In the genomic region with DNA sequence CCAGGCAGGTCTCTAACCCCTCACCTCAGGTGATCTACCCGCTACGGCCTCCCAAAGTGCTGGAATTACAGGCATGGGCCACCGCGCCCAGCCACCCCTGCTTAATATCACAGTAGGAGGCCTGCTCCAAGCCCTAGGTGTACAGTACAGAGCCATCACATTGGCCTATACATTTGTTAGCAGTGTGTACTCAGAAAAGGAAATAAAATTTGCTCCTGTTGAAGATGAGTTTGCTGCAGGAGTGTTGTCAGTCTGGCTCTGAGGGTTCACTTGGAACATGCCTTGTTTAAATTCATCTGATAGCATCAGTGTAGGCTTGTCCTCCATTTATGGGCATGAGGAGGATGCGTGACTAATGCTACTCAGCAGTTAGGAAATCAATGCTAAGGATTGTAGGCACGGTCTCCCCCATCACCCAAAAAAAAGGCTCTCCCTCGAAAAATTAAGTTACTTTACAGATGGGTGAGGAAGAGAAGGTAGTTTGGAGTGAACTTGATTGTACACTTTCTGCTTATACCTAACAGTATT, we compare ENCODE assay signal across 12 cellular contexts. TPM values are rescaled to one million over a fixed set of nuclear protein-coding genes. Genes with fewer than 3 reads are reported as not detected.
DNase-seq lines count a peak whose midpoint lies in the region; ATAC-seq, FAIRE-seq and TF ChIP-seq lines count a peak whose summit lies in the region.
"Had no signal": no experiment of that assay in that cellular context is flagged by ENCODE, and none has a peak within 500 bp of the region (broad histone marks: within the 10 kb centered on the region; RNA-seq: fewer than 3 reads in every experiment).

No MANE protein-coding gene starts in this region.

- H4K20me1 ChIP-seq in SK-N-SH (ENCODE audit: insufficient read depth) (no peaks in the 10 kb centered on the region), MM.1S (ENCODE audit: insufficient read depth, low read length) (no peaks in the 10 kb centered on the region)

- H3K36me3 ChIP-seq in SK-N-SH (replicated peaks in 1 of 2; ENCODE audit: control insufficient read depth in 1 of 2, insufficient read depth in 2 of 2, low read length in 1 of 2) (no peaks in the 10 kb centered on the region), stomach (no peaks in the 10 kb centered on the region), MM.1S (replicated peaks; ENCODE audit: insufficient read depth, low read length) (no peaks in the 10 kb centered on the region)

- no peaks in the 10 kb centered on the region for H3K9me2 ChIP-seq in SK-N-SH
- H3K9me2 ChIP-seq in MM.1S (replicated peaks; ENCODE audit: insufficient read depth, low read length), result no peaks in the 10 kb centered on the region

- TF ChIP-seq POLR2A in H54 (IDR thresholded peaks at IDR 0.05; ENCODE audit: low read depth, low read length) (no peak), stomach (IDR thresholded peaks at IDR 0.05) (no peak)

- peak; percentile 24 for DNase-seq in H54 (ENCODE audit: insufficient read length, low spot score)
- no peak for DNase-seq in SK-N-SH
- DNase-seq in fibroblast of villous mesenchyme (ENCODE audit: low read depth), result peak; percentile 83
- DNase-seq in stomach, result no peak
- no peak for DNase-seq in MM.1S
- no peak for DNase-seq in germinal center (ENCODE audit: low spot score)
- no peak for DNase-seq in endothelial cell (ENCODE audit: low spot score)
- DNase-seq: H7, left ventricle myocardium superior, OCI-M1 had no signal

- peaks cover 7% of the 10 kb centered on the region for H3K27me3 Mint-ChIP-seq in endothelial cell (ENCODE audit: unreplicated experiment)

- H3K27me3 ChIP-seq in SK-N-SH (ENCODE audit: insufficient read depth) (no peaks in the 10 kb centered on the region), stomach (no peaks in the 10 kb centered on the region), MM.1S (replicated peaks; ENCODE audit: insufficient read depth, low read length) (peaks cover 8% of the 10 kb centered on the region)

- no peak for TF ChIP-seq CTCF in SK-N-SH (IDR thresholded peaks at IDR 0.05)
- no peak for TF ChIP-seq CTCF in fibroblast of villous mesenchyme (IDR thresholded peaks at IDR 0.05; ENCODE audit: insufficient read depth, low read depth, low read length)
- TF ChIP-seq CTCF in stomach (IDR thresholded peaks at IDR 0.05), result no peak
- TF ChIP-seq CTCF in MM.1S (IDR thresholded peaks at IDR 0.05; ENCODE audit: low read length), result no peak
- TF ChIP-seq CTCF in endothelial cell (IDR thresholded peaks at IDR 0.05; ENCODE audit: unreplicated experiment), result no peak

- intact Hi-C loops in stomach (cut with DNase I; ENCODE audit: low total_unique reads), result no loop called here

- no peaks in the 10 kb centered on the region for H3K9me3 ChIP-seq in SK-N-SH
- H3K9me3 ChIP-seq in stomach, result no peaks in the 10 kb centered on the region
- no peaks in the 10 kb centered on the region for H3K9me3 ChIP-seq in MM.1S (replicated peaks; ENCODE audit: insufficient read depth, low read length)

- H3K79me2 ChIP-seq in SK-N-SH (ENCODE audit: insufficient read depth), result peaks cover 11% of the 10 kb centered on the region
- no peaks in the 10 kb centered on the region for H3K79me2 ChIP-seq in MM.1S (ENCODE audit: low read length)

- H3K4me1 ChIP-seq in SK-N-SH (ENCODE audit: control insufficient read depth in 1 of 2, insufficient read depth in 2 of 2, low read depth in 1 of 2, low read length in 1 of 2) (peaks cover 2 to 44% of the 10 kb centered on the region in 2 experiments), stomach (peaks cover under 1 to 47% (median 25%) of the 10 kb centered on the region in 4 donors), MM.1S (ENCODE audit: low read length) (peaks cover 12% of the 10 kb centered on the region)

- H3K4me3 ChIP-seq in SK-N-SH (ENCODE audit: low read depth in 2 of 2, low read length in 1 of 2) (peak overlapping the region in 1 of 2 experiments; percentile 20; a peak in 2 of 4 replicates), fibroblast of villous mesenchyme (ENCODE audit: low read depth, low read length) (no peak overlapping the region), stomach (no peak overlapping the region), MM.1S (ENCODE audit: low read length) (no peak overlapping the region)

- H3K27ac ChIP-seq in SK-N-SH (ENCODE audit: low read depth in 2 of 2, low read length in 1 of 2) (peak overlapping the region; percentile 65 to 95), stomach (peak overlapping the region in 4 of 5 donors; percentile 54 to 99 (median 78)), MM.1S (ENCODE audit: low read length) (no peak overlapping the region)

- no peak overlapping the region for H3K27ac Mint-ChIP-seq in endothelial cell (ENCODE audit: unreplicated experiment)

- H2AFZ ChIP-seq in SK-N-SH (ENCODE audit: low read depth) (peak overlapping the region; percentile 6; the same call in 1 of the 2 replicates), MM.1S (ENCODE audit: low read length) (no peak overlapping the region)

- H3K9ac ChIP-seq in SK-N-SH, result peak overlapping the region; percentile 69
- no peak overlapping the region for H3K9ac ChIP-seq in MM.1S (ENCODE audit: low read length)

- FAIRE-seq in H54 (lab: Jason Lieb, UNC), result peak; percentile 75
- FAIRE-seq: colon had no signal

- TF ChIP-seq EP300 in SK-N-SH (IDR thresholded peaks at IDR 0.05; ENCODE audit: borderline replicate concordance in 1 of 2, low read depth in 1 of 2, low read length in 1 of 2) (peak in 1 of 2 experiments; percentile 57; a peak in 1 of 4 replicates), stomach (IDR thresholded peaks at IDR 0.05) (no peak)

- TF ChIP-seq RAD21 in SK-N-SH (IDR thresholded peaks at IDR 0.05; ENCODE audit: low read length), result no peak

- CTCF ChIA-PET in SK-N-SH (lab: Yijun Ruan, JAX), result interaction anchor here (0.9 to 2.5 kb wide), 5 partner anchors 10 to 183 kb away, joined by 3 to 11 read pairs (median 4); partner anchors contain the start of gene SRP9

- H3K9me3 Mint-ChIP-seq in endothelial cell (ENCODE audit: unreplicated experiment), result no peaks in the 10 kb centered on the region

- H3K4me2 ChIP-seq in SK-N-SH, result peak overlapping the region; percentile 69
- no peak overlapping the region for H3K4me2 ChIP-seq in MM.1S (ENCODE audit: low read depth, low read length)

- no peaks in the 10 kb centered on the region for H3K36me3 Mint-ChIP-seq in endothelial cell (ENCODE audit: low read depth, unreplicated experiment)

- WGBS in SK-N-SH (ENCODE audit: low lambda C conversion rate), result 48% methylated on average over 7 of the region's 7 CpGs
- 76 to 89% (median 83%) methylated on average over 7 of the region's 7 CpGs for WGBS in stomach, 5 donors

- H3K4me3 Mint-ChIP-seq in endothelial cell (ENCODE audit: unreplicated experiment), result no peak overlapping the region

- peaks cover 8% of the 10 kb centered on the region for H3K4me1 Mint-ChIP-seq in endothelial cell (ENCODE audit: unreplicated experiment)

- H3F3A ChIP-seq in SK-N-SH (replicated peaks; ENCODE audit: insufficient read depth), result peaks cover 50% of the 10 kb centered on the region
- H3F3A ChIP-seq in MM.1S (ENCODE audit: insufficient read depth, low read length), result peaks cover 15% of the 10 kb centered on the region

- POLR2A ChIA-PET in SK-N-SH (lab: Yijun Ruan, JAX), result no interaction called here

- no peak for ATAC-seq in HG03045 (IDR thresholded peaks at IDR 0.05; ENCODE audit: unreplicated experiment)
- ATAC-seq: left ventricle myocardium superior had no signal

TF ChIP-seq in SK-N-SH, 30 proteins besides CTCF, POLR2A, EP300 and RAD21 (continues in another document):
- TF ChIP-seq FOXM1 (IDR thresholded peaks at IDR 0.05; ENCODE audit: low read depth) (no peak), POLR2AphosphoS5 (IDR thresholded peaks at IDR 0.05; ENCODE audit: low read depth, low read length) (peak; percentile 65), CHD2 (IDR thresholded peaks at IDR 0.05; ENCODE audit: low read length, partially characterized antibody) (no peak), IRF3 (IDR thresholded peaks at IDR 0.05; ENCODE audit: low read depth, low read length) (no peak)
- TF ChIP-seq, protein P1, sequence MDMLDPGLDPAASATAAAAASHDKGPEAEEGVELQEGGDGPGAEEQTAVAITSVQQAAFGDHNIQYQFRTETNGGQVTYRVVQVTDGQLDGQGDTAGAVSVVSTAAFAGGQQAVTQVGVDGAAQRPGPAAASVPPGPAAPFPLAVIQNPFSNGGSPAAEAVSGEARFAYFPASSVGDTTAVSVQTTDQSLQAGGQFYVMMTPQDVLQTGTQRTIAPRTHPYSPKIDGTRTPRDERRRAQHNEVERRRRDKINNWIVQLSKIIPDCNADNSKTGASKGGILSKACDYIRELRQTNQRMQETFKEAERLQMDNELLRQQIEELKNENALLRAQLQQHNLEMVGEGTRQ (IDR thresholded peaks at IDR 0.05; ENCODE audit: borderline replicate concordance, low read depth, low read length), result no peak
- TF ChIP-seq, protein P2, sequence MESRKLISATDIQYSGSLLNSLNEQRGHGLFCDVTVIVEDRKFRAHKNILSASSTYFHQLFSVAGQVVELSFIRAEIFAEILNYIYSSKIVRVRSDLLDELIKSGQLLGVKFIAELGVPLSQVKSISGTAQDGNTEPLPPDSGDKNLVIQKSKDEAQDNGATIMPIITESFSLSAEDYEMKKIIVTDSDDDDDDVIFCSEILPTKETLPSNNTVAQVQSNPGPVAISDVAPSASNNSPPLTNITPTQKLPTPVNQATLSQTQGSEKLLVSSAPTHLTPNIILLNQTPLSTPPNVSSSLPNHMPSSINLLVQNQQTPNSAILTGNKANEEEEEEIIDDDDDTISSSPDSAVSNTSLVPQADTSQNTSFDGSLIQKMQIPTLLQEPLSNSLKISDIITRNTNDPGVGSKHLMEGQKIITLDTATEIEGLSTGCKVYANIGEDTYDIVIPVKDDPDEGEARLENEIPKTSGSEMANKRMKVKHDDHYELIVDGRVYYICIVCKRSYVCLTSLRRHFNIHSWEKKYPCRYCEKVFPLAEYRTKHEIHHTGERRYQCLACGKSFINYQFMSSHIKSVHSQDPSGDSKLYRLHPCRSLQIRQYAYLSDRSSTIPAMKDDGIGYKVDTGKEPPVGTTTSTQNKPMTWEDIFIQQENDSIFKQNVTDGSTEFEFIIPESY (IDR thresholded peaks at IDR 0.05; ENCODE audit: borderline replicate concordance, low read depth), result no peak

RNA-seq across cellular contexts. Expression of gene ENAH, which starts 4.6 kb away (rescaled TPM):
- polyA plus RNA-seq in SK-N-SH (2012; rRNA removed), result 48.9 and 72.0 TPM in 2 replicates
- polyA plus RNA-seq in SK-N-SH (2012; cell fraction: cytosol; rRNA removed), result 79.6 and 101 TPM in 2 replicates
- 19.8 and 65.1 TPM in 2 replicates for polyA plus RNA-seq in SK-N-SH (2012; cell fraction: nucleus; rRNA removed)
- 126 and 135 TPM in 2 replicates for total RNA-seq in fibroblast of villous mesenchyme
- total RNA-seq in stomach, result 100 to 1,000 TPM in 4 of 5 donors, 10 to 100 TPM in 1; 70.1 to 186 (median 154) TPM
- 10 to 100 TPM in 2 of 3 donors, 1 to 10 TPM in 1; 8.5 to 40.9 (median 38.5) TPM for polyA plus RNA-seq in stomach
- 82.9 TPM for total RNA-seq in endothelial cell (ENCODE audit: unreplicated experiment)

Comparison
In these comparisons a context has a peak if more than half of its experiments do, and no peak if none do; other contexts are left out.
1. DNase-seq: peak in H54 (single experiment) and fibroblast of villous mesenchyme (single experiment); none in SK-N-SH (single experiment), stomach (single experiment), MM.1S (single experiment), germinal center (single experiment) and endothelial cell (single experiment).